In genomic region chr22:24599514-24599913, GRCh38 we compare ENCODE assay signal across 29 cellular contexts. TPM values are rescaled to one million over a fixed set of nuclear protein-coding genes. Genes with fewer than 3 reads are reported as not detected.
DNase-seq lines count a peak whose midpoint lies in the region; ATAC-seq, FAIRE-seq and TF ChIP-seq lines count a peak whose summit lies in the region.
"Had no signal": no experiment of that assay in that cellular context is flagged by ENCODE, and none has a peak within 500 bp of the region (broad histone marks: within the 10 kb centered on the region; RNA-seq: fewer than 3 reads in every experiment).

No MANE protein-coding gene starts in this region.

- no peak for DNase-seq in HepG2 (ENCODE audit: low spot score)
- no peak for DNase-seq in right lobe of liver
- no peak for DNase-seq in astrocyte (ENCODE audit: low read depth)
- DNase-seq in mesothelial cell of epicardium (ENCODE audit: low spot score in 2 of 2, unreplicated experiment in 2 of 2), result no peak
- no peak for DNase-seq in thyroid gland
- no peak for DNase-seq in endothelial cell (ENCODE audit: low spot score)
- no peak for DNase-seq in mucosa of gallbladder (ENCODE audit: low spot score)
- DNase-seq in AG20443 (ENCODE audit: low spot score), result no peak
- DNase-seq: activated CD4-positive, alpha-beta T cell treated with anti-CD3 and anti-CD28 coated beads, Interleukin-2, amount 10 ng/mL, durations not matched to agents 7 days and 5 days; activated naive CD4-positive, alpha-beta T cell; activated T-cell treated with anti-CD3 and anti-CD28 coated beads, Interleukin-2, amount 50 U/mL, for 72 hours; amygdala; DMS153; glutamatergic neuron; HCEC 1CT; NCI-H146; NCI-H446 treated with DMSO at 0.1 percent for 48 hours; NCI-H774; stimulated activated CD4-positive, alpha-beta T cell treated with anti-CD3 and anti-CD28 coated beads, Interleukin-4, amount 100 ng/mL, for 24 hours; T1000 had no signal

- H2AFZ ChIP-seq in HepG2 (ENCODE audit: low read length) (no peak overlapping the region), astrocyte (ENCODE audit: low read depth, low read length) (no peak overlapping the region)

- H3K4me3 Mint-ChIP-seq in astrocyte (ENCODE audit: unreplicated experiment) (no peak overlapping the region), mesothelial cell of epicardium (no peak overlapping the region), endothelial cell (ENCODE audit: unreplicated experiment) (no peak overlapping the region)
- H3K4me3 Mint-ChIP-seq: activated CD4-positive, alpha-beta T cell treated with anti-CD3 and anti-CD28 coated beads, Interleukin-2, amount 10 ng/mL, durations not matched to agents 7 days and 5 days; activated T-cell treated with anti-CD3 and anti-CD28 coated beads, Interleukin-2, amount 50 U/mL, for 72 hours; memory B cell; type B pancreatic cell had no signal

- TF ChIP-seq POLR2A in HepG2 (IDR thresholded peaks at IDR 0.05; ENCODE audit: insufficient read depth in 1 of 2, low read depth in 2 of 2, low read length in 2 of 2) (no peak), right lobe of liver (IDR thresholded peaks at IDR 0.05) (no peak), thyroid gland (IDR thresholded peaks at IDR 0.05) (no peak)

- H3K9me3 ChIP-seq in HepG2 (ENCODE audit: low read length), result no peaks in the 10 kb centered on the region
- H3K9me3 ChIP-seq in right lobe of liver, result no peaks in the 10 kb centered on the region
- no peaks in the 10 kb centered on the region for H3K9me3 ChIP-seq in astrocyte (ENCODE audit: insufficient read depth, low read depth, low read length)
- no peaks in the 10 kb centered on the region for H3K9me3 ChIP-seq in thyroid gland
- H3K9me3 ChIP-seq: SJSA1 had no signal

- H3K4me1 Mint-ChIP-seq in astrocyte (ENCODE audit: low read depth, unreplicated experiment) (peaks cover 7% of the 10 kb centered on the region), mesothelial cell of epicardium (peaks cover 36% of the 10 kb centered on the region), endothelial cell (ENCODE audit: unreplicated experiment) (peaks cover 8% of the 10 kb centered on the region)

- in situ Hi-C loops in HepG2 (cut with HindIII; ENCODE audit: extremely low pct_ligation_motif_present, low pct_unique_long_range_greater_than_20kb), result no loop called here

- no peaks in the 10 kb centered on the region for H3K9me3 Mint-ChIP-seq in astrocyte (ENCODE audit: unreplicated experiment)
- H3K9me3 Mint-ChIP-seq in mesothelial cell of epicardium, result no peaks in the 10 kb centered on the region
- H3K9me3 Mint-ChIP-seq in endothelial cell (ENCODE audit: unreplicated experiment), result no peaks in the 10 kb centered on the region
- H3K9me3 Mint-ChIP-seq: activated CD4-positive, alpha-beta T cell treated with anti-CD3 and anti-CD28 coated beads, Interleukin-2, amount 10 ng/mL, durations not matched to agents 7 days and 5 days; activated T-cell treated with anti-CD3 and anti-CD28 coated beads, Interleukin-2, amount 50 U/mL, for 72 hours; memory B cell; type B pancreatic cell had no signal

- no peak overlapping the region for H3K4me2 ChIP-seq in HepG2 (ENCODE audit: low read depth, low read length)
- no peak overlapping the region for H3K4me2 ChIP-seq in astrocyte (ENCODE audit: low read length)

- H4K20me1 ChIP-seq in HepG2 (ENCODE audit: insufficient read depth, low read length), result no peaks in the 10 kb centered on the region
- H4K20me1 ChIP-seq in astrocyte (ENCODE audit: insufficient read depth, low read length), result no peaks in the 10 kb centered on the region

- BruUV-seq in HepG2 (replicated peaks; lab: Mats Ljungman, UMichigan), result no TSS peak

- WGBS in HepG2 (ENCODE audit: low lambda C conversion rate), result 100% methylated on average over 3 of the region's 8 CpGs
- 69% methylated on average over 6 of the region's 8 CpGs for WGBS in right lobe of liver (ENCODE audit: insufficient coverage, low coverage, low lambda C conversion rate, missing lambda C conversion rate)
- 72 to 83% methylated on average over 5 to 8 of the region's 8 CpGs for WGBS in thyroid gland, 2 donors

- FAIRE-seq in HepG2 (lab: Jason Lieb, UNC) (no peak), astrocyte (lab: Jason Lieb, UNC) (no peak)
- FAIRE-seq: bronchial epithelial cell, GM12891, islet of Langerhans had no signal

- no peak for ATAC-seq in HepG2
- no peak for ATAC-seq in right lobe of liver
- ATAC-seq: activated T-cell treated with anti-CD3 and anti-CD28 coated beads, Interleukin-2, amount 50 U/mL, for 72 hours; left lobe of liver; sciatic nerve had no signal

- H3K36me3 ChIP-seq in HepG2 (replicated peaks in 1 of 2; ENCODE audit: control insufficient read depth in 1 of 2, insufficient read depth in 2 of 2, low read length in 2 of 2), result no peaks in the 10 kb centered on the region
- no peaks in the 10 kb centered on the region for H3K36me3 ChIP-seq in right lobe of liver
- H3K36me3 ChIP-seq in astrocyte (ENCODE audit: insufficient read depth, low read length), result no peaks in the 10 kb centered on the region
- H3K36me3 ChIP-seq in thyroid gland, result no peaks in the 10 kb centered on the region
- H3K36me3 ChIP-seq: SJSA1 had no signal

- POLR2A ChIA-PET in HepG2 (lab: Yijun Ruan, JAX), result interaction anchor here (1.1 to 2.3 kb wide), 3 partner anchors 16 to 46 kb away, joined by 3 to 8 read pairs (median 3); partner anchors contain the start of gene GUCD1

- H3K36me3 Mint-ChIP-seq in astrocyte (ENCODE audit: low read depth, unreplicated experiment) (no peaks in the 10 kb centered on the region), mesothelial cell of epicardium (no peaks in the 10 kb centered on the region), endothelial cell (ENCODE audit: low read depth, unreplicated experiment) (no peaks in the 10 kb centered on the region)
- H3K36me3 Mint-ChIP-seq: memory B cell, type B pancreatic cell had no signal

- TF ChIP-seq EP300 in HepG2 (IDR thresholded peaks at IDR 0.05; ENCODE audit: low read depth in 2 of 2, low read length in 2 of 2) (no peak), HepG2 (CRISPR knock-in tag; IDR thresholded peaks at IDR 0.05; ENCODE audit: borderline replicate concordance) (no peak)

- H3K27ac Mint-ChIP-seq in astrocyte (ENCODE audit: unreplicated experiment), result peak overlapping the region; percentile 53
- H3K27ac Mint-ChIP-seq in mesothelial cell of epicardium, result peak overlapping the region; percentile 6
- H3K27ac Mint-ChIP-seq in endothelial cell (ENCODE audit: unreplicated experiment), result no peak overlapping the region
- H3K27ac Mint-ChIP-seq: activated CD4-positive, alpha-beta T cell treated with anti-CD3 and anti-CD28 coated beads, Interleukin-2, amount 10 ng/mL, durations not matched to agents 7 days and 5 days; activated T-cell treated with anti-CD3 and anti-CD28 coated beads, Interleukin-2, amount 50 U/mL, for 72 hours; memory B cell; type B pancreatic cell had no signal

- TF ChIP-seq CTCF in HepG2 (CRISPR knock-in tag; IDR thresholded peaks at IDR 0.05) (no peak), right lobe of liver (IDR thresholded peaks at IDR 0.05) (no peak), astrocyte (IDR thresholded peaks at IDR 0.05; ENCODE audit: insufficient read depth, low read depth, low read length) (no peak), mesothelial cell of epicardium (IDR thresholded peaks at IDR 0.05; ENCODE audit: unreplicated experiment) (no peak), thyroid gland (IDR thresholded peaks at IDR 0.05) (no peak), endothelial cell (IDR thresholded peaks at IDR 0.05; ENCODE audit: unreplicated experiment) (no peak)

- H3K4me1 ChIP-seq in HepG2 (ENCODE audit: insufficient read depth, low read length) (peaks cover 58% of the 10 kb centered on the region), right lobe of liver (peaks cover 0 to 45% (median 11%) of the 10 kb centered on the region in 4 donors), astrocyte (ENCODE audit: insufficient read depth, low read length) (no peaks in the 10 kb centered on the region), thyroid gland (peaks cover 47 to 65% of the 10 kb centered on the region in 2 donors)
- H3K4me1 ChIP-seq: SJSA1 had no signal

- no peaks in the 10 kb centered on the region for H3K79me2 ChIP-seq in HepG2 (ENCODE audit: insufficient read depth, low read length)
- H3K79me2 ChIP-seq in astrocyte (ENCODE audit: insufficient read depth, low read length), result no peaks in the 10 kb centered on the region

- no peak for TF ChIP-seq RAD21 in HepG2 (CRISPR knock-in tag; IDR thresholded peaks at IDR 0.05)

- H3K27me3 ChIP-seq in HepG2 (ENCODE audit: control insufficient read depth in 1 of 2, insufficient read depth in 2 of 2, low read length in 2 of 2), result no peaks in the 10 kb centered on the region
- no peaks in the 10 kb centered on the region for H3K27me3 ChIP-seq in right lobe of liver
- H3K27me3 ChIP-seq in astrocyte (ENCODE audit: insufficient read depth, low read length), result no peaks in the 10 kb centered on the region
- H3K27me3 ChIP-seq in thyroid gland, result no peaks in the 10 kb centered on the region
- H3K27me3 ChIP-seq: SJSA1 had no signal

- H3K27ac ChIP-seq in HepG2 (ENCODE audit: extremely low read length, insufficient read depth, low read length) (no peak overlapping the region), right lobe of liver (no peak overlapping the region), astrocyte (ENCODE audit: low read depth, low read length) (no peak overlapping the region), thyroid gland (peak overlapping the region; percentile 50 to 91 (median 75))
- H3K27ac ChIP-seq: SJSA1, VCaP had no signal

- CTCF ChIA-PET in HepG2 (lab: Yijun Ruan, JAX; ENCODE audit: low intra/inter-chr PET ratio, low total read pairs), result no interaction called here

- H3K9ac ChIP-seq in HepG2 (ENCODE audit: insufficient read depth, low read depth, low read length), result no peak overlapping the region
- H3K9ac ChIP-seq in astrocyte (ENCODE audit: low read length), result no peak overlapping the region

- intact Hi-C loops in HepG2 (cut with micrococcal nuclease; ENCODE audit: unreplicated experiment) (no loop called here), right lobe of liver (cut with DNase I) (no loop called here), thyroid gland (cut with DNase I) (no loop called here)

- H3K4me3 ChIP-seq in HepG2 (replicated peaks in 1 of 3; ENCODE audit: insufficient read depth in 1 of 3, low read depth in 2 of 3, low read length in 3 of 3) (no peak overlapping the region), right lobe of liver (no peak overlapping the region), astrocyte (ENCODE audit: insufficient read depth, low read depth, low read length) (no peak overlapping the region), thyroid gland (replicated peaks in 1 of 3) (no peak overlapping the region)
- H3K4me3 ChIP-seq: SJSA1 had no signal

- H3K27me3 Mint-ChIP-seq in astrocyte (ENCODE audit: low read depth, unreplicated experiment) (peaks cover 8% of the 10 kb centered on the region), mesothelial cell of epicardium (ENCODE audit: low read depth) (no peaks in the 10 kb centered on the region), endothelial cell (ENCODE audit: unreplicated experiment) (peaks cover 4% of the 10 kb centered on the region)
- H3K27me3 Mint-ChIP-seq: activated CD4-positive, alpha-beta T cell treated with anti-CD3 and anti-CD28 coated beads, Interleukin-2, amount 10 ng/mL, durations not matched to agents 7 days and 5 days; memory B cell; type B pancreatic cell had no signal

RNA-seq across cellular contexts. Expression of gene GGT1, which starts 3.5 kb away (rescaled TPM):
- total RNA-seq in HepG2 (2016; rRNA removed; fragmentation: Illumina TruSeq; extraction: Trizol) (11.6 and 29.9 TPM in 2 replicates), right lobe of liver (100 to 1,000 TPM in 5 of 6 experiments, 10 to 100 TPM in 1; 97.6 to 154 (median 140) TPM), astrocyte (2.9 and 3.1 TPM in 2 replicates), mesothelial cell of epicardium (16.1 to 18.2 TPM (median 17.5 TPM) in 3 replicates), thyroid gland (10 to 100 TPM; 15.5 to 20.7 (median 18.2) TPM), endothelial cell (ENCODE audit: unreplicated experiment) (4.6 TPM), mucosa of gallbladder (208 TPM)
- 6.9 and 7.0 TPM in 2 replicates for total RNA-seq in HepG2 (2016; cell fraction: cytosol; rRNA removed; fragmentation: Illumina TruSeq; extraction: Trizol; ENCODE audit: low read depth)
- total RNA-seq in HepG2 (2016; cell fraction: insoluble cytoplasmic fraction; rRNA removed; fragmentation: Illumina TruSeq; extraction: Trizol), result 14.5 and 27.5 TPM in 2 replicates
- 8.2 and 14.5 TPM in 2 replicates for total RNA-seq in HepG2 (2016; cell fraction: membrane; rRNA removed; fragmentation: Illumina TruSeq; extraction: Trizol)
- total RNA-seq in HepG2 (2016; cell fraction: nucleus; rRNA removed; fragmentation: Illumina TruSeq; extraction: Trizol), result 30.4 and 31.0 TPM in 2 replicates
- 103 and 150 TPM in 2 replicates for polyA plus RNA-seq in HepG2 (2011; rRNA removed)
- 81.5 and 120 TPM in 2 replicates for polyA plus RNA-seq in HepG2 (2011; cell fraction: cytosol; rRNA removed)
- polyA plus RNA-seq in HepG2 (2011; cell fraction: nucleus; rRNA removed), result 371 and 443 TPM in 2 replicates
- 45.9 and 52.6 TPM in 2 replicates for polyA plus RNA-seq in HepG2 (2012)
- 8.9 and 10.2 TPM in 2 replicates for polyA plus RNA-seq in HepG2 (2016; cell fraction: cytosol; fragmentation: Illumina TruSeq; extraction: Trizol; ENCODE audit: low read depth)
- polyA plus RNA-seq in HepG2 (2016; cell fraction: insoluble cytoplasmic fraction; fragmentation: Illumina TruSeq; extraction: Trizol; ENCODE audit: low read depth), result 15.2 and 17.2 TPM in 2 replicates
- 11.3 and 13.6 TPM in 2 replicates for polyA plus RNA-seq in HepG2 (2016; cell fraction: membrane; fragmentation: Illumina TruSeq; extraction: Trizol; ENCODE audit: low read depth)
- polyA plus RNA-seq in HepG2 (2016; cell fraction: nucleus; fragmentation: Illumina TruSeq; extraction: Trizol; ENCODE audit: insufficient read depth, low read depth), result 74.0 and 82.3 TPM in 2 replicates
- polyA minus RNA-seq in HepG2 (2011; rRNA and poly(A)+ RNA removed; ENCODE audit: low replicate concordance), result 7.2 and 119 TPM in 2 replicates
- polyA minus RNA-seq in HepG2 (2011; cell fraction: cytosol; rRNA and poly(A)+ RNA removed), result 46.0 and 49.6 TPM in 2 replicates
- polyA minus RNA-seq in HepG2 (2011; cell fraction: nucleus; rRNA and poly(A)+ RNA removed), result 35.4 and 41.2 TPM in 2 replicates

RNA-seq across cellular contexts. Expression of gene LRRC75B, which starts 6.6 kb away (rescaled TPM):
- total RNA-seq in HepG2 (2016; rRNA removed; fragmentation: Illumina TruSeq; extraction: Trizol) (5.7 and 11.8 TPM in 2 replicates), right lobe of liver (10 to 100 TPM; 11.8 to 28.0 (median 21.5) TPM), astrocyte (5.1 and 6.2 TPM in 2 replicates), mesothelial cell of epicardium (28.7 to 32.5 TPM (median 30.8 TPM) in 3 replicates), thyroid gland (10 to 100 TPM; 18.6 to 51.2 (median 39.6) TPM), endothelial cell (ENCODE audit: unreplicated experiment) (26.9 TPM), mucosa of gallbladder (49.4 TPM)
- 14.2 and 14.4 TPM in 2 replicates for total RNA-seq in HepG2 (2016; cell fraction: cytosol; rRNA removed; fragmentation: Illumina TruSeq; extraction: Trizol; ENCODE audit: low read depth)
- 5.6 and 12.5 TPM in 2 replicates for total RNA-seq in HepG2 (2016; cell fraction: insoluble cytoplasmic fraction; rRNA removed; fragmentation: Illumina TruSeq; extraction: Trizol)
- total RNA-seq in HepG2 (2016; cell fraction: membrane; rRNA removed; fragmentation: Illumina TruSeq; extraction: Trizol), result 14.8 and 16.4 TPM in 2 replicates
- total RNA-seq in HepG2 (2016; cell fraction: nucleus; rRNA removed; fragmentation: Illumina TruSeq; extraction: Trizol), result 10.7 and 13.7 TPM in 2 replicates
- polyA plus RNA-seq in HepG2 (2011; rRNA removed), result 34.8 and 48.8 TPM in 2 replicates
- polyA plus RNA-seq in HepG2 (2011; cell fraction: cytosol; rRNA removed), result 18.6 and 35.0 TPM in 2 replicates
- 225 and 265 TPM in 2 replicates for polyA plus RNA-seq in HepG2 (2011; cell fraction: nucleus; rRNA removed)
- 19.0 and 24.1 TPM in 2 replicates for polyA plus RNA-seq in HepG2 (2012)
- 15.3 and 17.1 TPM in 2 replicates for polyA plus RNA-seq in HepG2 (2016; cell fraction: cytosol; fragmentation: Illumina TruSeq; extraction: Trizol; ENCODE audit: low read depth)
- polyA plus RNA-seq in HepG2 (2016; cell fraction: insoluble cytoplasmic fraction; fragmentation: Illumina TruSeq; extraction: Trizol; ENCODE audit: low read depth), result 8.8 and 9.2 TPM in 2 replicates
- 17.8 and 17.9 TPM in 2 replicates for polyA plus RNA-seq in HepG2 (2016; cell fraction: membrane; fragmentation: Illumina TruSeq; extraction: Trizol; ENCODE audit: low read depth)
- 32.8 and 35.7 TPM in 2 replicates for polyA plus RNA-seq in HepG2 (2016; cell fraction: nucleus; fragmentation: Illumina TruSeq; extraction: Trizol; ENCODE audit: insufficient read depth, low read depth)
- 24.5 TPM in 1 of 2 replicates, not detected in the other for polyA minus RNA-seq in HepG2 (2011; rRNA and poly(A)+ RNA removed; ENCODE audit: low replicate concordance)
- polyA minus RNA-seq in HepG2 (2011; cell fraction: cytosol; rRNA and poly(A)+ RNA removed), result 5.7 and 8.9 TPM in 2 replicates
- polyA minus RNA-seq in HepG2 (2011; cell fraction: nucleus; rRNA and poly(A)+ RNA removed), result 13.3 and 13.4 TPM in 2 replicates

RNA-seq across cellular contexts. Expression of gene SNRPD3, which starts 43.7 kb away (rescaled TPM):
- total RNA-seq in HepG2 (2016; rRNA removed; fragmentation: Illumina TruSeq; extraction: Trizol), result 209 and 287 TPM in 2 replicates
- 29.0 and 31.7 TPM in 2 replicates for total RNA-seq in HepG2 (2016; cell fraction: cytosol; rRNA removed; fragmentation: Illumina TruSeq; extraction: Trizol; ENCODE audit: low read depth)
- total RNA-seq in HepG2 (2016; cell fraction: insoluble cytoplasmic fraction; rRNA removed; fragmentation: Illumina TruSeq; extraction: Trizol), result 214 and 298 TPM in 2 replicates
- total RNA-seq in HepG2 (2016; cell fraction: membrane; rRNA removed; fragmentation: Illumina TruSeq; extraction: Trizol), result 35.4 and 36.1 TPM in 2 replicates
- total RNA-seq in HepG2 (2016; cell fraction: nucleus; rRNA removed; fragmentation: Illumina TruSeq; extraction: Trizol), result 83.7 and 87.5 TPM in 2 replicates
- polyA plus RNA-seq in HepG2 (2011; rRNA removed), result 107 and 110 TPM in 2 replicates
- polyA plus RNA-seq in HepG2 (2011; cell fraction: cytosol; rRNA removed), result 278 and 291 TPM in 2 replicates
- polyA plus RNA-seq in HepG2 (2011; cell fraction: nucleus; rRNA removed), result 55.5 and 61.4 TPM in 2 replicates
- 178 and 251 TPM in 2 replicates for polyA plus RNA-seq in HepG2 (2012)
- 35.3 and 40.6 TPM in 2 replicates for polyA plus RNA-seq in HepG2 (2016; cell fraction: cytosol; fragmentation: Illumina TruSeq; extraction: Trizol; ENCODE audit: low read depth)
- 420 and 438 TPM in 2 replicates for polyA plus RNA-seq in HepG2 (2016; cell fraction: insoluble cytoplasmic fraction; fragmentation: Illumina TruSeq; extraction: Trizol; ENCODE audit: low read depth)
- 35.8 and 37.4 TPM in 2 replicates for polyA plus RNA-seq in HepG2 (2016; cell fraction: membrane; fragmentation: Illumina TruSeq; extraction: Trizol; ENCODE audit: low read depth)
- polyA plus RNA-seq in HepG2 (2016; cell fraction: nucleus; fragmentation: Illumina TruSeq; extraction: Trizol; ENCODE audit: insufficient read depth, low read depth), result 132 and 146 TPM in 2 replicates
- 134 and 369 TPM in 2 replicates for polyA minus RNA-seq in HepG2 (2011; rRNA and poly(A)+ RNA removed; ENCODE audit: low replicate concordance)
- 72.3 and 74.0 TPM in 2 replicates for polyA minus RNA-seq in HepG2 (2011; cell fraction: cytosol; rRNA and poly(A)+ RNA removed)
- polyA minus RNA-seq in HepG2 (2011; cell fraction: nucleus; rRNA and poly(A)+ RNA removed), result 83.2 and 93.4 TPM in 2 replicates
- total RNA-seq in right lobe of liver, result 100 to 1,000 TPM in 2 of 6 experiments, 10 to 100 TPM in 4; 43.3 to 180 (median 53.4) TPM
- total RNA-seq in astrocyte, result 89.6 and 97.3 TPM in 2 replicates
- 95.1 to 110 TPM (median 102 TPM) in 3 replicates for total RNA-seq in mesothelial cell of epicardium
- total RNA-seq in thyroid gland, result 100 to 1,000 TPM in 3 of 4 donors, 10 to 100 TPM in 1; 96.9 to 216 (median 145) TPM
- total RNA-seq in endothelial cell (ENCODE audit: unreplicated experiment), result 103 TPM
- 98.3 TPM for total RNA-seq in mucosa of gallbladder

RNA-seq across cellular contexts. Expression of gene GUCD1, which starts 44.6 kb away (rescaled TPM):
- total RNA-seq in HepG2 (2016; rRNA removed; fragmentation: Illumina TruSeq; extraction: Trizol), result 125 and 128 TPM in 2 replicates
- 57.0 and 62.1 TPM in 2 replicates for total RNA-seq in HepG2 (2016; cell fraction: cytosol; rRNA removed; fragmentation: Illumina TruSeq; extraction: Trizol; ENCODE audit: low read depth)
- 114 and 129 TPM in 2 replicates for total RNA-seq in HepG2 (2016; cell fraction: insoluble cytoplasmic fraction; rRNA removed; fragmentation: Illumina TruSeq; extraction: Trizol)
- 156 and 159 TPM in 2 replicates for total RNA-seq in HepG2 (2016; cell fraction: membrane; rRNA removed; fragmentation: Illumina TruSeq; extraction: Trizol)
- total RNA-seq in HepG2 (2016; cell fraction: nucleus; rRNA removed; fragmentation: Illumina TruSeq; extraction: Trizol), result 69.6 and 73.3 TPM in 2 replicates
- 245 and 282 TPM in 2 replicates for polyA plus RNA-seq in HepG2 (2011; rRNA removed)
- 177 and 210 TPM in 2 replicates for polyA plus RNA-seq in HepG2 (2011; cell fraction: cytosol; rRNA removed)
- polyA plus RNA-seq in HepG2 (2011; cell fraction: nucleus; rRNA removed), result 217 and 220 TPM in 2 replicates
- polyA plus RNA-seq in HepG2 (2012), result 123 and 145 TPM in 2 replicates
- polyA plus RNA-seq in HepG2 (2016; cell fraction: cytosol; fragmentation: Illumina TruSeq; extraction: Trizol; ENCODE audit: low read depth), result 33.4 and 34.1 TPM in 2 replicates
- polyA plus RNA-seq in HepG2 (2016; cell fraction: insoluble cytoplasmic fraction; fragmentation: Illumina TruSeq; extraction: Trizol; ENCODE audit: low read depth), result 101 and 109 TPM in 2 replicates
- polyA plus RNA-seq in HepG2 (2016; cell fraction: membrane; fragmentation: Illumina TruSeq; extraction: Trizol; ENCODE audit: low read depth), result 91.3 and 96.0 TPM in 2 replicates
- polyA plus RNA-seq in HepG2 (2016; cell fraction: nucleus; fragmentation: Illumina TruSeq; extraction: Trizol; ENCODE audit: insufficient read depth, low read depth), result 119 and 131 TPM in 2 replicates
- polyA minus RNA-seq in HepG2 (2011; rRNA and poly(A)+ RNA removed; ENCODE audit: low replicate concordance), result 194 and 636 TPM in 2 replicates
- polyA minus RNA-seq in HepG2 (2011; cell fraction: cytosol; rRNA and poly(A)+ RNA removed), result 178 and 203 TPM in 2 replicates
- 53.7 and 80.4 TPM in 2 replicates for polyA minus RNA-seq in HepG2 (2011; cell fraction: nucleus; rRNA and poly(A)+ RNA removed)
- 100 to 1,000 TPM in 5 of 6 experiments, 10 to 100 TPM in 1; 94.0 to 281 (median 213) TPM for total RNA-seq in right lobe of liver
- 77.7 and 84.3 TPM in 2 replicates for total RNA-seq in astrocyte
- 79.4 to 83.6 TPM (median 83.2 TPM) in 3 replicates for total RNA-seq in mesothelial cell of epicardium
- 10 to 100 TPM; 51.6 to 89.7 (median 74.2) TPM for total RNA-seq in thyroid gland
- total RNA-seq in endothelial cell (ENCODE audit: unreplicated experiment), result 83.8 TPM
- total RNA-seq in mucosa of gallbladder, result 201 TPM

Comparison
In these comparisons a context has a peak if more than half of its experiments do, and no peak if none do; other contexts are left out.
1. H3K27ac ChIP-seq: peak in thyroid gland (3 of 3); none in HepG2 (single experiment), right lobe of liver (0 of 3) and astrocyte (single experiment).